8 cellular contexts compared by ENCODE assay signal in the genomic region with DNA sequence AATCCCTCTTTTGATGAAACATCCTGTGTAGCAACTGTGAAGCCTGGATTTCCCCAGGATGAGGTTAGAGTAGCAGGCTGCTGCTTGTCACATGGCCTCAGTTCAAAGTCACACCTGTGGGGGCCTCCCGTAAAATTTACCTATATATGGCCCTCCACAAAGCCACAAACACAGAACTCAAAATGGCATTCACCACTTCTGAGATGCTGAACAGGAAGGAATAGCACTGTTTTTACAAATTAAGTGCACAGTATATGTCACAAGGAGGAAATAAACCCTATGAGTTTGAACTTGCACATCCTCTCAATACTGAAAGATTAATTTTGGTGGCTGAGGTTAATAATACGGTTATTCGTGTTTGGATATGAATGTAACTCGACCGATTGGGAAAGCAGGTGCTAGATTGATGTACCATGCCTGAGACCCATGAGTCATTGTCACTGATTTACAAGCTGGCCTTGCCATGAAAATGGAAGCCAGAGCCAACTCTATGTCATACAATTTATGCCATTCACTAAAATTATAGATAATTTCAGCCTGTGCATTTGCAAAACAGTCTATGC.
A peak's percentile ranks its signal among the peaks of the same experiment; 100 is the strongest.
DNase-seq lines count a peak whose midpoint lies in the region; ATAC-seq and TF ChIP-seq lines count a peak whose summit lies in the region.

No MANE protein-coding gene starts in this region.

- H3K27me3 Mint-ChIP-seq in progenitor cell of endocrine pancreas = peaks cover 11% of the 10 kb centered on the region

- no peak overlapping the region for H2BK12ac ChIP-seq in mesenchymal stem cell (ENCODE audit: low read length in 2 of 2)

- H3K4me3 Mint-ChIP-seq in progenitor cell of endocrine pancreas (ENCODE audit: low read depth) = no peak overlapping the region

- ATAC-seq in GM18519 (IDR thresholded peaks at IDR 0.05; ENCODE audit: low FRiP score, unreplicated experiment) (peak; percentile 92), HG02938 (IDR thresholded peaks at IDR 0.05; ENCODE audit: unreplicated experiment) (peak; percentile 95)

- H3K4ac ChIP-seq in mesenchymal stem cell (ENCODE audit: low read depth in 1 of 2, low read length in 2 of 2) = no peak overlapping the region

- H3K18ac ChIP-seq in mesenchymal stem cell (ENCODE audit: low read depth in 1 of 2, low read length in 2 of 2) = no peak overlapping the region

- no peak overlapping the region for H3K14ac ChIP-seq in mesenchymal stem cell (ENCODE audit: low read length in 2 of 2)

- no peaks in the 10 kb centered on the region for H3K79me1 ChIP-seq in mesenchymal stem cell (replicated peaks; ENCODE audit: low read length, poor library complexity, severe bottlenecking)

- no peaks in the 10 kb centered on the region for H3K9me3 Mint-ChIP-seq in progenitor cell of endocrine pancreas (ENCODE audit: low read depth)

- H4K8ac ChIP-seq in mesenchymal stem cell (ENCODE audit: low read length) = no peak overlapping the region

- H3K4me1 ChIP-seq in effector memory CD4-positive, alpha-beta T cell (ENCODE audit: control insufficient read depth, insufficient read depth, low read length, poor library complexity, severe bottlenecking) = peaks cover 35% of the 10 kb centered on the region
- peaks cover 3% of the 10 kb centered on the region for H3K4me1 ChIP-seq in mesenchymal stem cell (ENCODE audit: control insufficient read depth, insufficient read depth, low read depth, low read length)

- H2BK120ac ChIP-seq in mesenchymal stem cell (ENCODE audit: low read depth, low read length) = no peak overlapping the region

- H3K27ac Mint-ChIP-seq in progenitor cell of endocrine pancreas = no peak overlapping the region

- H2BK15ac ChIP-seq in mesenchymal stem cell (ENCODE audit: low read depth, poor library complexity, severe bottlenecking) = no peak overlapping the region

- no peaks in the 10 kb centered on the region for H3K27me3 ChIP-seq in effector memory CD4-positive, alpha-beta T cell (replicated peaks; ENCODE audit: control insufficient read depth, insufficient read depth, low read length, poor library complexity, severe bottlenecking)
- H3K27me3 ChIP-seq in mesenchymal stem cell (ENCODE audit: control insufficient read depth in 1 of 2, insufficient read depth in 1 of 2, low read length in 2 of 2) = no peaks in the 10 kb centered on the region

- H2AFZ ChIP-seq in mesenchymal stem cell (ENCODE audit: low read depth, low read length) = no peak overlapping the region

- H3K9ac ChIP-seq in mesenchymal stem cell (ENCODE audit: low read length) = no peak overlapping the region

- H3K36me3 Mint-ChIP-seq in progenitor cell of endocrine pancreas (ENCODE audit: insufficient read depth) = no peaks in the 10 kb centered on the region

- peak overlapping the region; percentile 69 for H3K27ac ChIP-seq in effector memory CD4-positive, alpha-beta T cell (ENCODE audit: insufficient read depth, low read length, poor library complexity, severe bottlenecking)
- no peak overlapping the region for H3K27ac ChIP-seq in mesenchymal stem cell (ENCODE audit: low read length, poor library complexity, severe bottlenecking)

- H3K9me3 ChIP-seq in effector memory CD4-positive, alpha-beta T cell (ENCODE audit: control insufficient read depth, low read length) = no peaks in the 10 kb centered on the region
- H3K9me3 ChIP-seq in mesenchymal stem cell (ENCODE audit: control insufficient read depth, low read length) = no peaks in the 10 kb centered on the region

- H2AK5ac ChIP-seq in mesenchymal stem cell (ENCODE audit: low read length, severe bottlenecking) = no peak overlapping the region

- H3K36me3 ChIP-seq in effector memory CD4-positive, alpha-beta T cell (ENCODE audit: control insufficient read depth, insufficient read depth, low read length) = no peaks in the 10 kb centered on the region
- H3K36me3 ChIP-seq in mesenchymal stem cell (ENCODE audit: control insufficient read depth in 1 of 2, insufficient read depth in 2 of 2, low read depth in 1 of 2, low read length in 2 of 2) = no peaks in the 10 kb centered on the region

- no peak for TF ChIP-seq CTCF in progenitor cell of endocrine pancreas (IDR thresholded peaks at IDR 0.05; ENCODE audit: unreplicated experiment)

- no peak overlapping the region for H3K23ac ChIP-seq in mesenchymal stem cell (ENCODE audit: low read length in 2 of 2)

- WGBS in mesenchymal stem cell = over 99% methylated on average over 5 of the region's 5 CpGs

- H3K4me1 Mint-ChIP-seq in progenitor cell of endocrine pancreas (ENCODE audit: low read depth) = peaks cover 23% of the 10 kb centered on the region

- no peak overlapping the region for H4K91ac ChIP-seq in mesenchymal stem cell (ENCODE audit: low read length)

- no peak overlapping the region for H2BK5ac ChIP-seq in mesenchymal stem cell (ENCODE audit: low read depth, low read length, poor library complexity, severe bottlenecking)

- DNase-seq in activated CD4-positive, CD25-positive, alpha-beta regulatory T cell (lab: John Stamatoyannopoulos, UW) = peak in 3 of 4 experiments; percentile 7 to 38 (median 37)
- peak; percentile 70 to 77 (median 72) for DNase-seq in effector memory CD4-positive, alpha-beta T cell
- DNase-seq in stimulated activated CD8-positive, alpha-beta memory T cell treated with anti-CD3 and anti-CD28 coated beads, Interleukin-7, amount 100 ng/mL, for 24 hours (ENCODE audit: low read depth) = peak; percentile 16
- DNase-seq in progenitor cell of endocrine pancreas (ENCODE audit: low spot score, unreplicated experiment) (no peak), mesenchymal stem cell (no peak), NCI-H2029 treated with DMSO at 0.1 percent for 48 hours (lab: John Stamatoyannopoulos, UW) (no peak)

- H3K4me2 ChIP-seq in mesenchymal stem cell (ENCODE audit: low read length, poor library complexity, severe bottlenecking) = no peak overlapping the region

- no peak overlapping the region for H3K4me3 ChIP-seq in effector memory CD4-positive, alpha-beta T cell (ENCODE audit: insufficient read depth, low read depth, low read length, poor library complexity, severe bottlenecking)
- no peak overlapping the region for H3K4me3 ChIP-seq in mesenchymal stem cell (ENCODE audit: insufficient read depth in 1 of 2, low read depth in 1 of 2, low read length in 2 of 2)

Comparison
In these comparisons a context has a peak if more than half of its experiments do, and no peak if none do; other contexts are left out.
1. DNase-seq: peak in activated CD4-positive, CD25-positive, alpha-beta regulatory T cell (3 of 4), effector memory CD4-positive, alpha-beta T cell (3 of 3) and stimulated activated CD8-positive, alpha-beta memory T cell treated with anti-CD3 and anti-CD28 coated beads, Interleukin-7, amount 100 ng/mL, for 24 hours (single experiment); none in progenitor cell of endocrine pancreas (single experiment), mesenchymal stem cell (single experiment) and NCI-H2029 treated with DMSO at 0.1 percent for 48 hours (single experiment).